Comparison of ENCODE assay signal across 8 cellular contexts in genomic region chr3:100261481-100261903, GRCh38. TPM values are rescaled to one million over a fixed set of nuclear protein-coding genes. Genes with fewer than 3 reads are reported as not detected.
DNase-seq lines count a peak whose midpoint lies in the region; ATAC-seq, FAIRE-seq and TF ChIP-seq lines count a peak whose summit lies in the region.

No MANE protein-coding gene starts in this region.

- DNase-seq in activated CD4-positive, alpha-beta T cell treated with anti-CD3 and anti-CD28 coated beads, Interleukin-2, amount 10 ng/mL, durations not matched to agents 24 days and 14 days = no peak
- no peak for DNase-seq in activated CD4-positive, alpha-beta T cell treated with anti-CD3 and anti-CD28 coated beads for 4 hours
- DNase-seq in kidney = no peak
- DNase-seq in testis = no peak
- DNase-seq in cerebellar nuclear complex (lab: John Stamatoyannopoulos, UW) = no peak

- TF ChIP-seq CTCF in kidney (IDR thresholded peaks at IDR 0.05; ENCODE audit: borderline replicate concordance, extremely low read depth, insufficient read depth) = no peak
- no peak for TF ChIP-seq CTCF in testis (IDR thresholded peaks at IDR 0.05)

- H3K9me3 ChIP-seq in kidney (ENCODE audit: control insufficient read depth in 1 of 2, low read length in 2 of 2) (no peaks in the 10 kb centered on the region), testis (no peaks in the 10 kb centered on the region)

- peaks cover 33% of the 10 kb centered on the region for H3K4me1 Mint-ChIP-seq in activated CD4-positive, alpha-beta T cell treated with anti-CD3 and anti-CD28 coated beads, Interleukin-2, amount 10 ng/mL, durations not matched to agents 24 days and 14 days
- H3K4me1 Mint-ChIP-seq in activated naive CD8-positive, alpha-beta T cell (ENCODE audit: low read depth) = peaks cover 60% of the 10 kb centered on the region

- H3K27ac ChIP-seq in kidney (ENCODE audit: low read depth in 2 of 2, low read length in 2 of 2) (peak overlapping the region; percentile 94 to 96), testis (peak overlapping the region; percentile 94 to 98)

- H3K9ac ChIP-seq in kidney (ENCODE audit: low read length in 2 of 2) = peak overlapping the region; percentile 98

- H3K4me1 ChIP-seq in kidney (ENCODE audit: control insufficient read depth in 1 of 2, insufficient read depth in 1 of 2, low read depth in 1 of 2, low read length in 2 of 2) (peaks cover 10 to 13% of the 10 kb centered on the region in 2 donors), testis (peaks cover 10% of the 10 kb centered on the region)

- H3K36me3 ChIP-seq in kidney (ENCODE audit: control insufficient read depth in 1 of 2, insufficient read depth in 2 of 2, low read length in 2 of 2) (no peaks in the 10 kb centered on the region), testis (ENCODE audit: low read depth, missing control alignments) (no peaks in the 10 kb centered on the region)

- TF ChIP-seq POLR2A in testis (IDR thresholded peaks at IDR 0.05) = no peak

- no peaks in the 10 kb centered on the region for H3K27me3 ChIP-seq in testis

- H3K4me3 Mint-ChIP-seq in activated CD4-positive, alpha-beta T cell treated with anti-CD3 and anti-CD28 coated beads, Interleukin-2, amount 10 ng/mL, durations not matched to agents 24 days and 14 days = peak overlapping the region; percentile 98
- H3K4me3 Mint-ChIP-seq in activated naive CD8-positive, alpha-beta T cell = peak overlapping the region; percentile 91

- H3K27ac Mint-ChIP-seq in activated CD4-positive, alpha-beta T cell treated with anti-CD3 and anti-CD28 coated beads, Interleukin-2, amount 10 ng/mL, durations not matched to agents 24 days and 14 days = peak overlapping the region; percentile 96
- H3K27ac Mint-ChIP-seq in activated naive CD8-positive, alpha-beta T cell = peak overlapping the region; percentile 99

- no peaks in the 10 kb centered on the region for H3K27me3 Mint-ChIP-seq in activated CD4-positive, alpha-beta T cell treated with anti-CD3 and anti-CD28 coated beads, Interleukin-2, amount 10 ng/mL, durations not matched to agents 24 days and 14 days
- H3K27me3 Mint-ChIP-seq in activated naive CD8-positive, alpha-beta T cell = no peaks in the 10 kb centered on the region

- 1 to 3% methylated on average over 11 of the region's 11 CpGs for WGBS in testis, 2 donors

- peaks cover 1% of the 10 kb centered on the region for H3K36me3 Mint-ChIP-seq in activated CD4-positive, alpha-beta T cell treated with anti-CD3 and anti-CD28 coated beads, Interleukin-2, amount 10 ng/mL, durations not matched to agents 24 days and 14 days (ENCODE audit: low read depth)
- H3K36me3 Mint-ChIP-seq in activated naive CD8-positive, alpha-beta T cell = no peaks in the 10 kb centered on the region

- ATAC-seq in GM19035 (IDR thresholded peaks at IDR 0.05; ENCODE audit: unreplicated experiment) (no peak), HG03095 (IDR thresholded peaks at IDR 0.05; ENCODE audit: unreplicated experiment) (no peak)

- intact Hi-C loops in activated CD4-positive, alpha-beta T cell treated with anti-CD3 and anti-CD28 coated beads, Interleukin-2, amount 10 ng/mL, durations not matched to agents 24 days and 14 days (cut with micrococcal nuclease) = loop anchor here (2.0 to 10.0 kb wide), 4 partner anchors 51 to 1415 kb away; partner anchors contain the start of genes NIT2 and ZBTB11
- intact Hi-C loops in kidney (cut with DNase I) = no loop called here
- intact Hi-C loops in testis (cut with DNase I; ENCODE audit: low total_unique reads) = no loop called here

- H3K4me3 ChIP-seq in kidney (ENCODE audit: low read length in 2 of 2) (peak overlapping the region; percentile 94 to 95), testis (peak overlapping the region; percentile 92 to 98)

- FAIRE-seq in kidney (lab: Jason Lieb, UNC) = no peak

- H3K9me3 Mint-ChIP-seq in activated CD4-positive, alpha-beta T cell treated with anti-CD3 and anti-CD28 coated beads, Interleukin-2, amount 10 ng/mL, durations not matched to agents 24 days and 14 days = no peaks in the 10 kb centered on the region
- no peaks in the 10 kb centered on the region for H3K9me3 Mint-ChIP-seq in activated naive CD8-positive, alpha-beta T cell (ENCODE audit: low read depth)

RNA-seq across cellular contexts. Expression of gene TBC1D23, which starts 0.7 kb away (rescaled TPM):
- total RNA-seq in activated CD4-positive, alpha-beta T cell treated with anti-CD3 and anti-CD28 coated beads, Interleukin-2, amount 10 ng/mL, durations not matched to agents 24 days and 14 days = 17.6 and 19.4 TPM in 2 replicates
- total RNA-seq in kidney (46.9 TPM), testis (10 to 100 TPM; 28.7 to 35.6 TPM)
- polyA plus RNA-seq in kidney (ENCODE audit: insufficient read depth, low read depth, low replicate concordance) (18.0 TPM), testis (ENCODE audit: insufficient read depth, low read depth, low replicate concordance) (20.6 TPM)
